Comparison of ENCODE assay signal across 15 cellular contexts in genomic region chr18:59960272-59960671, GRCh38.
"Had no signal": no experiment of that assay in that cellular context is flagged by ENCODE, and none has a peak within 500 bp of the region (broad histone marks: within the 10 kb centered on the region; RNA-seq: fewer than 3 reads in every experiment).

No MANE protein-coding gene starts in this region.

- H3K9me3 Mint-ChIP-seq: activated CD8-positive, alpha-beta T cell treated with anti-CD3 and anti-CD28 coated beads for 36 hours; activated naive CD4-positive, alpha-beta T cell treated with anti-CD3 and anti-CD28 coated beads, Interleukin-2, amount 10 ng/mL, durations not matched to agents 7 days and 5 days; activated T-helper 2 cell treated with anti-CD3 and anti-CD28 coated beads, Interferon-gamma antibody, Interleukin-2, Interleukin-4, amounts not matched to agents 10 μg/mL and 5 μg/mL and 100 μg/mL, durations not matched to agents 14 hours and 24 hours and 36 hours; T-helper 2 cell treated with Interferon-gamma antibody and Interleukin-4, amounts not matched to agents 5 μg/mL and 100 μg/mL, for 36 hours had no signal

- ATAC-seq: psoas muscle, right lobe of liver had no signal

- H3K27ac Mint-ChIP-seq: activated CD8-positive, alpha-beta T cell treated with anti-CD3 and anti-CD28 coated beads for 36 hours; activated naive CD4-positive, alpha-beta T cell treated with anti-CD3 and anti-CD28 coated beads, Interleukin-2, amount 10 ng/mL, durations not matched to agents 7 days and 5 days; activated T-helper 2 cell treated with anti-CD3 and anti-CD28 coated beads, Interferon-gamma antibody, Interleukin-2, Interleukin-4, amounts not matched to agents 10 μg/mL and 5 μg/mL and 100 μg/mL, durations not matched to agents 14 hours and 24 hours and 36 hours; nephron; T-helper 2 cell treated with Interferon-gamma antibody and Interleukin-4, amounts not matched to agents 5 μg/mL and 100 μg/mL, for 36 hours had no signal

- H3K4me1 ChIP-seq: psoas muscle, right lobe of liver, uterus had no signal

- H3K4me3 ChIP-seq: cardiac muscle cell, left ventricle myocardium inferior, psoas muscle, right lobe of liver, uterus had no signal

- DNase-seq: activated CD4-positive, alpha-beta T cell treated with anti-CD3 and anti-CD28 coated beads for 1 hour; activated CD8-positive, alpha-beta memory T cell treated with anti-CD3 and anti-CD28 coated beads, Interleukin-2, amount 50 U/mL, for 48 hours; activated CD8-positive, alpha-beta T cell treated with anti-CD3 and anti-CD28 coated beads for 36 hours; activated naive CD4-positive, alpha-beta T cell treated with anti-CD3 and anti-CD28 coated beads, Interleukin-2, amount 10 ng/mL, durations not matched to agents 7 days and 5 days; foreskin melanocyte; left ventricle myocardium inferior; mesenchymal stem cell; psoas muscle; right lobe of liver; stimulated activated naive CD4-positive, alpha-beta T cell treated with Interleukin-2 at 50 U/mL for 16 hours; uterus had no signal

- H3K27ac ChIP-seq: cardiac muscle cell, left ventricle myocardium inferior, psoas muscle, right lobe of liver, uterus had no signal

- H3K36me3 Mint-ChIP-seq: activated naive CD4-positive, alpha-beta T cell treated with anti-CD3 and anti-CD28 coated beads, Interleukin-2, amount 10 ng/mL, durations not matched to agents 7 days and 5 days had no signal

- H3K4me3 Mint-ChIP-seq: activated CD8-positive, alpha-beta T cell treated with anti-CD3 and anti-CD28 coated beads for 36 hours; activated naive CD4-positive, alpha-beta T cell treated with anti-CD3 and anti-CD28 coated beads, Interleukin-2, amount 10 ng/mL, durations not matched to agents 7 days and 5 days; nephron; T-helper 2 cell treated with Interferon-gamma antibody and Interleukin-4, amounts not matched to agents 5 μg/mL and 100 μg/mL, for 36 hours had no signal

- H3K36me3 ChIP-seq: cardiac muscle cell, left ventricle myocardium inferior, right lobe of liver, uterus had no signal

- H3K9me3 ChIP-seq: left ventricle myocardium inferior, psoas muscle, right lobe of liver, uterus had no signal
